9 cellular contexts compared by ENCODE assay signal in the genomic region with DNA sequence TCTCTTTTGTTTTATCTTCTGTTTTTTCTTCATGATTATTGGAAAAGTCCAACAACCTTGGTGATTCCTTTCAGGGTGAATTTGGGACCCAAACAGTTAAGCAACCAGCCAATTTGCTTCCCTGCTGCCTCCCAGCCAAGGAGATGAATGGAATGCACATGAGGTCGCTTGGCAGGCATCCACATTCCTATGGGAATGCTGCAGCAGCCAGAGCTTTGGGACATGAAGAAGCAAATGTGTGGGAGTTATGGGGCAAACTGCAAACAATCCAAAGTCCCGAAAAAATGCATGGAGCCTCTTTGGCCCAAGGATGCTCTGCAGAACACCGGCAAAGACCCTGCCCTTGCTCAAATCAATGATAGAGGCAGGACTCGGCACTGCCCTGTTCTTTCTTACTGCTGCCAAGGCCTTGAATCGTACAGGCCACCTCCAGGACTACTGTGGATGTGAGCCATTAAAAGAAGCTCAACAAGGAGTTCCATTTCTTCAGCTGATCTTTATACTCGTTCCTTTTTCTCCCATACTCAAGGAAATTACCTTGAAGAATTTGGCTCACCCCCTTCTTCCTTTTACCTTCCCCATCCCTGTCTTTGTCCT.
DNase-seq lines count a peak whose midpoint lies in the region; ATAC-seq, FAIRE-seq and TF ChIP-seq lines count a peak whose summit lies in the region.
"Had no signal": no experiment of that assay in that cellular context is flagged by ENCODE, and none has a peak within 500 bp of the region (broad histone marks: within the 10 kb centered on the region; RNA-seq: fewer than 3 reads in every experiment).

No MANE protein-coding gene starts in this region.

- H3K9me3 ChIP-seq in upper lobe of right lung = no peaks in the 10 kb centered on the region

- ATAC-seq in left lobe of liver (peak; percentile 30), upper lobe of right lung (peak; percentile 74)
- no peak for ATAC-seq in activated T-cell treated with anti-CD3 and anti-CD28 coated beads, Interleukin-2, amount 50 U/mL, for 4 hours

- no peaks in the 10 kb centered on the region for H3K36me3 Mint-ChIP-seq in activated T-cell treated with anti-CD3 and anti-CD28 coated beads, Interleukin-2, amount 50 U/mL, for 4 hours (ENCODE audit: insufficient read depth)

- H3K27me3 Mint-ChIP-seq in activated T-cell treated with anti-CD3 and anti-CD28 coated beads, Interleukin-2, amount 50 U/mL, for 4 hours (ENCODE audit: low read depth) = peaks cover 17% of the 10 kb centered on the region

- DNase-seq in M059J (ENCODE audit: low read depth) (peak; percentile 94), dermis blood vessel endothelial cell (peak; percentile 55), left lobe of liver (ENCODE audit: low spot score) (no peak), upper lobe of right lung (no peak), D341Med (ENCODE audit: low spot score) (no peak), GM19239 (ENCODE audit: insufficient read length, low spot score) (no peak), DMS153 (lab: John Stamatoyannopoulos, UW) (no peak)
- DNase-seq in activated T-cell treated with anti-CD3 and anti-CD28 coated beads, Interleukin-2, amount 50 U/mL, for 4 hours = no peak
- DNase-seq: central memory CD4-positive, alpha-beta T cell had no signal

- peaks cover 6% of the 10 kb centered on the region for H3K9me3 Mint-ChIP-seq in activated T-cell treated with anti-CD3 and anti-CD28 coated beads, Interleukin-2, amount 50 U/mL, for 4 hours

- no peaks in the 10 kb centered on the region for H3K36me3 ChIP-seq in upper lobe of right lung

- intact Hi-C loops in upper lobe of right lung (cut with DNase I) = no loop called here

- no peaks in the 10 kb centered on the region for H3K27me3 ChIP-seq in upper lobe of right lung

- H3K4me1 Mint-ChIP-seq in activated T-cell treated with anti-CD3 and anti-CD28 coated beads, Interleukin-2, amount 50 U/mL, for 4 hours (ENCODE audit: low read depth) = no peaks in the 10 kb centered on the region

- TF ChIP-seq CTCF in upper lobe of right lung (IDR thresholded peaks at IDR 0.05) = no peak

- FAIRE-seq in GM19239 (lab: Jason Lieb, UNC) = no peak

- H3K4me3 Mint-ChIP-seq in activated T-cell treated with anti-CD3 and anti-CD28 coated beads, Interleukin-2, amount 50 U/mL, for 4 hours = no peak overlapping the region

- H3K27ac ChIP-seq in upper lobe of right lung = no peak overlapping the region

- no peak overlapping the region for H3K4me3 ChIP-seq in upper lobe of right lung

- peaks cover 14% of the 10 kb centered on the region for H3K4me1 ChIP-seq in upper lobe of right lung

Comparison
In these comparisons a context has a peak if more than half of its experiments do, and no peak if none do; other contexts are left out.
1. DNase-seq: peak in M059J (single experiment) and dermis blood vessel endothelial cell (single experiment); none in left lobe of liver (single experiment), upper lobe of right lung (single experiment), D341Med (single experiment), GM19239 (single experiment), activated T-cell treated with anti-CD3 and anti-CD28 coated beads, Interleukin-2, amount 50 U/mL, for 4 hours (single experiment) and DMS153 (single experiment).
2. ATAC-seq: peak in left lobe of liver (single experiment) and upper lobe of right lung (single experiment); none in activated T-cell treated with anti-CD3 and anti-CD28 coated beads, Interleukin-2, amount 50 U/mL, for 4 hours (0 of 2).